ENCODE assay signal across 15 cellular contexts in the genomic region with DNA sequence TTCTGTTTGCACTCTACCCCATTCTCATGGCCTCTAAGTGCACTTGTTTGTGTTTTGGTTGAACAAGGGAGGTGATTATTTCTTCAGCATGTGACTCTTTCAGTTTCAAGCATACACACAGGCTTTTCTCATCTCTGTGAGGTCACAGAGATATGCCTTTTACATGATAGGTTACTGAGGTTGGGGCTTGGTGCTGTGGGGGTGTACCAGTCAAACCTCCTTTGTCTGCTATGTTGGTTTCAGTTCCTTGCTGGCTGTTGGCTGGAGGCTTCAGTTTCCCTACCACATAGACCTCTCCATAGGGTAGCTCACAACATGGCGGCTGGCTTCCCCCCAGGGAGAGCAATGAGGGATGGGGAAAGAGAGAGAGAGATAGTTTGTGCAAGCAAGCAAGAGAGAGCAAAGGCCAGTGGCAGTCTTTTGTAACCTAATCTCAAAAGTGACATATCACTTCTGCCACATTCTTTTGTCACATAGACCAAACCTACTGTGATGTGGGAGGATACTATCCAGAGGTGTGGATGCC.
DNase-seq lines count a peak whose midpoint lies in the region; ATAC-seq, FAIRE-seq and TF ChIP-seq lines count a peak whose summit lies in the region.
"Had no signal": no experiment of that assay in that cellular context is flagged by ENCODE, and none has a peak within 500 bp of the region (broad histone marks: within the 10 kb centered on the region; RNA-seq: fewer than 3 reads in every experiment).

No MANE protein-coding gene starts in this region.

- no peak overlapping the region for H3K27ac Mint-ChIP-seq in progenitor cell of endocrine pancreas
- H3K27ac Mint-ChIP-seq: CD4-positive, alpha-beta memory T cell; naive thymus-derived CD4-positive, alpha-beta T cell had no signal

- H3K4me2 ChIP-seq in H1 (ENCODE audit: insufficient read depth in 1 of 2, low read depth in 2 of 2, low read length in 2 of 2), result no peak overlapping the region

- DNase-seq in GM18507 (ENCODE audit: extremely low spot score, insufficient read length, low read depth) (peak; percentile 28), H1 (ENCODE audit: low read depth in 1 of 2, low spot score in 2 of 2) (no peak), dermis blood vessel endothelial cell (no peak), progenitor cell of endocrine pancreas (ENCODE audit: low spot score, unreplicated experiment) (no peak), NCI-H1436 (lab: John Stamatoyannopoulos, UW) (no peak), HPDE6-E6E7 (ENCODE audit: extremely low spot score) (no peak)
- DNase-seq: CD4-positive, alpha-beta memory T cell; glutamatergic neuron; naive thymus-derived CD4-positive, alpha-beta T cell; NCI-H146 had no signal

- no peaks in the 10 kb centered on the region for H3K36me3 Mint-ChIP-seq in progenitor cell of endocrine pancreas (ENCODE audit: insufficient read depth)
- H3K36me3 Mint-ChIP-seq: CD4-positive, alpha-beta memory T cell; naive thymus-derived CD4-positive, alpha-beta T cell had no signal

- no peak overlapping the region for H4K91ac ChIP-seq in H1 (replicated peaks; ENCODE audit: insufficient read length, low read length)

- H3K4me1 Mint-ChIP-seq in progenitor cell of endocrine pancreas (ENCODE audit: low read depth), result peaks cover 2% of the 10 kb centered on the region
- H3K4me1 Mint-ChIP-seq: CD4-positive, alpha-beta memory T cell; central memory CD8-positive, alpha-beta T cell; naive thymus-derived CD4-positive, alpha-beta T cell had no signal

- H2BK12ac ChIP-seq in H1 (ENCODE audit: low read depth, low read length), result no peak overlapping the region

- no peak overlapping the region for H4K5ac ChIP-seq in H1 (ENCODE audit: insufficient read length, low read depth, low read length)

- H2BK5ac ChIP-seq in H1 (ENCODE audit: low read depth, low read length), result no peak overlapping the region

- ATAC-seq in GM21381 (IDR thresholded peaks at IDR 0.05; ENCODE audit: unreplicated experiment) (peak; percentile 98), HG03095 (IDR thresholded peaks at IDR 0.05; ENCODE audit: unreplicated experiment) (peak; percentile 94)
- ATAC-seq: naive thymus-derived CD4-positive, alpha-beta T cell had no signal

- H2BK15ac ChIP-seq in H1 (ENCODE audit: low read length), result no peak overlapping the region

- no peak overlapping the region for H3K14ac ChIP-seq in H1 (ENCODE audit: insufficient read length)

- no peak overlapping the region for H3K27ac ChIP-seq in H1 (ENCODE audit: low read depth, low read length)
- H3K27ac ChIP-seq: SJSA1 had no signal

- H4K8ac ChIP-seq in H1 (ENCODE audit: extremely low read depth, insufficient read depth, low read length), result no peak overlapping the region

- no peak overlapping the region for H3K56ac ChIP-seq in H1 (replicated peaks; ENCODE audit: insufficient read length, low read depth, low read length)

- no peak for TF ChIP-seq EP300 in H1 (IDR thresholded peaks at IDR 0.05; ENCODE audit: borderline replicate concordance in 1 of 2, low read depth in 2 of 2, low read length in 2 of 2)

- no peaks in the 10 kb centered on the region for H3K9me3 ChIP-seq in H1 (ENCODE audit: insufficient read depth in 2 of 2, low read depth in 1 of 2, low read length in 1 of 2)
- H3K9me3 ChIP-seq: SJSA1 had no signal

- 0 out of 2 replicates have a peak overlapping the region, but pooled peaks have one; percentile 35 for H2AFZ ChIP-seq in H1 (ENCODE audit: low read length)

- no peaks in the 10 kb centered on the region for H3K9me3 Mint-ChIP-seq in progenitor cell of endocrine pancreas (ENCODE audit: low read depth)
- H3K9me3 Mint-ChIP-seq: central memory CD8-positive, alpha-beta T cell; naive thymus-derived CD4-positive, alpha-beta T cell had no signal

- H3K27me3 ChIP-seq in H1 (replicated peaks in 1 of 4; ENCODE audit: control insufficient read depth in 3 of 4, extremely low read depth in 1 of 4, insufficient read depth in 3 of 4, low read length in 3 of 4), result no peaks in the 10 kb centered on the region
- H3K27me3 ChIP-seq: SJSA1 had no signal

- no peaks in the 10 kb centered on the region for H3K23me2 ChIP-seq in H1 (ENCODE audit: low read depth, low read length)

- TF ChIP-seq POLR2A in H1 (IDR thresholded peaks at IDR 0.05; ENCODE audit: control extremely low read depth in 1 of 2, low read depth in 2 of 2, low read length in 2 of 2), result no peak

- H3K36me3 ChIP-seq in H1 (ENCODE audit: control insufficient read depth in 2 of 4, insufficient read depth in 4 of 4, low read length in 3 of 4), result no peaks in the 10 kb centered on the region; a peak in 1 of 8 replicates
- H3K36me3 ChIP-seq: SJSA1 had no signal

- TF ChIP-seq CTCF in H1 (IDR thresholded peaks at IDR 0.05; ENCODE audit: control extremely low read depth in 1 of 3, insufficient read depth in 1 of 3, low read depth in 1 of 3, low read length in 3 of 3), result no peak
- no peak for TF ChIP-seq CTCF in progenitor cell of endocrine pancreas (IDR thresholded peaks at IDR 0.05; ENCODE audit: unreplicated experiment)

- no peak overlapping the region for H2AK5ac ChIP-seq in H1 (ENCODE audit: low read depth, low read length)

- H3K4me3 ChIP-seq in H1 (ENCODE audit: extremely low read depth in 1 of 4, insufficient read depth in 2 of 4, low read depth in 3 of 4, low read length in 4 of 4), result no peak overlapping the region
- H3K4me3 ChIP-seq: SJSA1 had no signal

- no peaks in the 10 kb centered on the region for H3K4me1 ChIP-seq in H1 (replicated peaks in 1 of 4; ENCODE audit: control insufficient read depth in 3 of 4, insufficient read depth in 4 of 4, low read length in 3 of 4)
- H3K4me1 ChIP-seq: SJSA1 had no signal

- H3K79me2 ChIP-seq in H1 (ENCODE audit: control insufficient read depth in 1 of 2, insufficient read depth in 2 of 2, low read length in 2 of 2), result no peaks in the 10 kb centered on the region

- no peak overlapping the region for H3K4me3 Mint-ChIP-seq in progenitor cell of endocrine pancreas (ENCODE audit: low read depth)
- H3K4me3 Mint-ChIP-seq: CD4-positive, alpha-beta memory T cell; central memory CD8-positive, alpha-beta T cell; naive thymus-derived CD4-positive, alpha-beta T cell had no signal

- TF ChIP-seq RAD21 in H1 (IDR thresholded peaks at IDR 0.05 in 1 of 2, conservative IDR thresholded peaks at IDR 0.05 in 1 of 2; ENCODE audit: low read depth in 2 of 2, low read length in 2 of 2), result no peak

- H2BK120ac ChIP-seq in H1 (replicated peaks; ENCODE audit: low read depth, low read length), result no peak overlapping the region

- H3K4ac ChIP-seq in H1 (replicated peaks; ENCODE audit: insufficient read length, low read depth, low read length), result no peak overlapping the region

- H3K23ac ChIP-seq in H1 (ENCODE audit: insufficient read length), result no peak overlapping the region

- H4K20me1 ChIP-seq in H1 (replicated peaks in 1 of 2; ENCODE audit: control insufficient read depth in 1 of 2, insufficient read depth in 2 of 2, low read length in 2 of 2), result no peaks in the 10 kb centered on the region

- WGBS in H1 (ENCODE audit: extremely low coverage in 1 of 2, insufficient coverage in 1 of 2, insufficient read length in 1 of 2, insufficient replicate concordance in 2 of 2, low coverage in 1 of 2, low lambda C conversion rate in 2 of 2, missing lambda C conversion rate in 1 of 2), 2 experiments, result 90% methylated on average over 1 of the region's 1 CpG; no CpG with 5 or more reads in 1 of the 2 experiments

- no peaks in the 10 kb centered on the region for H3K27me3 Mint-ChIP-seq in progenitor cell of endocrine pancreas
- H3K27me3 Mint-ChIP-seq: central memory CD8-positive, alpha-beta T cell had no signal

- FAIRE-seq in GM18507 (lab: Jason Lieb, UNC) (peak; percentile 98), H1 (lab: Jason Lieb, UNC) (no peak)
- FAIRE-seq: H54 had no signal

- POLR2A ChIA-PET in H1 (lab: Charles Lee; ENCODE audit: partially characterized antibody), result no interaction called here

- no peaks in the 10 kb centered on the region for H3K79me1 ChIP-seq in H1 (ENCODE audit: low read depth, low read length)

- no peak overlapping the region for H3K18ac ChIP-seq in H1 (ENCODE audit: extremely low read depth, low read length)

- H2BK20ac ChIP-seq in H1 (ENCODE audit: low read length), result no peak overlapping the region

- no peak overlapping the region for H3K9ac ChIP-seq in H1 (replicated peaks in 1 of 4; ENCODE audit: extremely low read depth in 1 of 4, low read depth in 3 of 4, low read length in 3 of 4)

- CTCF ChIA-PET in H1 (lab: Charles Lee; ENCODE audit: partially characterized antibody), result interaction anchor here (0.9 to 1.7 kb wide), 3 partner anchors 9 to 95 kb away, joined by 3 to 4 read pairs (median 3); no protein-coding TSS in a partner anchor
